In the genomic region with DNA sequence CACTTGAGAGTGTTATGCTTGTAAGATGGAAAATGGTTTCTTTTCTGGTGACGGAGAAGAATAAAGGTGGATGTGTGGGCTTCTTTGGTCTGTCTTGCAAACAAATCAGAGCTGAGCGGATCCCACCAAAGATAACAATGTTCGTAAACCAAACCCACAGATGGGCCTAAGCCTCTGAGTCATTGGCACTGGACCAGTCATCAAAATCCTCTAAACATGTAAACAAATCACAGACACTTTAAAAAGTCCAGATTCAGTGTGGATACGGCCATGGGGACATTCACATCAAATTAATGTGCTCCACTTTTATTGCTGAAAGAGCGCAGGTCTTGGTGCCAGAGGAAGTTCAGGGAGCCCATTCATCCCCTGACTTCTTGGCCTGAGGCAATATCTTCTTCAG, we compare ENCODE assay signal across 31 cellular contexts.
"Had no signal": no experiment of that assay in that cellular context is flagged by ENCODE, and none has a peak within 500 bp of the region (broad histone marks: within the 10 kb centered on the region; RNA-seq: fewer than 3 reads in every experiment).

No MANE protein-coding gene starts in this region.

- H3K4me3 Mint-ChIP-seq: activated CD8-positive, alpha-beta memory T cell treated with anti-CD3 and anti-CD28 coated beads, Interleukin-2, amount 10 ng/mL, durations not matched to agents 7 days and 5 days; activated naive CD4-positive, alpha-beta T cell treated with anti-CD3 and anti-CD28 coated beads, Interleukin-2, amount 50 U/mL, for 24 hours; activated T-cell treated with anti-CD3 and anti-CD28 coated beads, Interleukin-2, amount 50 U/mL, for 24 hours; activated T-helper 1 cell treated with anti-CD3 and anti-CD28 coated beads, Interleukin-12 subunit alpha, Interleukin-12 subunit beta, Interleukin-2, Interleukin-4 antibody, amounts not matched to agents 30 ng/mL and 10 ng/mL and 1 ng/mL, durations not matched to agents 14 hours and 24 hours and 36 hours; T-helper 1 cell treated with Interleukin-12 subunit alpha and Interleukin-12 subunit beta and Interleukin-4 antibody, amounts not matched to agents 30 μg/mL and 1 μg/mL, for 36 hours; WTC11 had no signal

- H3K27ac Mint-ChIP-seq: activated CD8-positive, alpha-beta memory T cell treated with anti-CD3 and anti-CD28 coated beads, Interleukin-2, amount 10 ng/mL, durations not matched to agents 7 days and 5 days; activated naive CD4-positive, alpha-beta T cell treated with anti-CD3 and anti-CD28 coated beads, Interleukin-2, amount 50 U/mL, for 24 hours; activated T-cell treated with anti-CD3 and anti-CD28 coated beads, Interleukin-2, amount 50 U/mL, for 24 hours; activated T-helper 1 cell treated with anti-CD3 and anti-CD28 coated beads, Interleukin-12 subunit alpha, Interleukin-12 subunit beta, Interleukin-2, Interleukin-4 antibody, amounts not matched to agents 30 ng/mL and 10 ng/mL and 1 ng/mL, durations not matched to agents 14 hours and 24 hours and 36 hours; T-helper 1 cell treated with Interleukin-12 subunit alpha and Interleukin-12 subunit beta and Interleukin-4 antibody, amounts not matched to agents 30 μg/mL and 1 μg/mL, for 36 hours; WTC11 had no signal

- ATAC-seq: activated CD8-positive, alpha-beta memory T cell treated with anti-CD3 and anti-CD28 coated beads, Interleukin-2, amount 10 ng/mL, durations not matched to agents 7 days and 5 days; SK-N-SH treated with all-trans-retinoic acid at 6 μM for 48 hours; WTC11 had no signal

- H3K27me3 ChIP-seq: ascending aorta, brain microvascular endothelial cell, cardiac muscle cell, Peyer's patch, SJCRH30 had no signal

- H3K4me1 ChIP-seq: ascending aorta, Peyer's patch, SJCRH30 had no signal

- H3K9me3 Mint-ChIP-seq: activated naive CD4-positive, alpha-beta T cell treated with anti-CD3 and anti-CD28 coated beads, Interleukin-2, amount 50 U/mL, for 24 hours; activated T-cell treated with anti-CD3 and anti-CD28 coated beads, Interleukin-2, amount 50 U/mL, for 24 hours; activated T-helper 1 cell treated with anti-CD3 and anti-CD28 coated beads, Interleukin-12 subunit alpha, Interleukin-12 subunit beta, Interleukin-2, Interleukin-4 antibody, amounts not matched to agents 30 ng/mL and 10 ng/mL and 1 ng/mL, durations not matched to agents 14 hours and 24 hours and 36 hours; T-helper 1 cell treated with Interleukin-12 subunit alpha and Interleukin-12 subunit beta and Interleukin-4 antibody, amounts not matched to agents 30 μg/mL and 1 μg/mL, for 36 hours; WTC11 had no signal

- H3K9me3 ChIP-seq: ascending aorta, Peyer's patch, SJCRH30 had no signal

- H3K36me3 ChIP-seq: ascending aorta, brain microvascular endothelial cell, cardiac muscle cell, Peyer's patch, SJCRH30 had no signal

- H3K4me3 ChIP-seq: ascending aorta, cardiac muscle cell, Peyer's patch, SJCRH30 had no signal

- H3K27me3 Mint-ChIP-seq: activated CD8-positive, alpha-beta memory T cell treated with anti-CD3 and anti-CD28 coated beads, Interleukin-2, amount 10 ng/mL, durations not matched to agents 7 days and 5 days; activated naive CD4-positive, alpha-beta T cell treated with anti-CD3 and anti-CD28 coated beads, Interleukin-2, amount 50 U/mL, for 24 hours; activated T-cell treated with anti-CD3 and anti-CD28 coated beads, Interleukin-2, amount 50 U/mL, for 24 hours had no signal

- H3K36me3 Mint-ChIP-seq: activated CD8-positive, alpha-beta memory T cell treated with anti-CD3 and anti-CD28 coated beads, Interleukin-2, amount 10 ng/mL, durations not matched to agents 7 days and 5 days; activated naive CD4-positive, alpha-beta T cell treated with anti-CD3 and anti-CD28 coated beads, Interleukin-2, amount 50 U/mL, for 24 hours; WTC11 had no signal

- H3K27ac ChIP-seq: ascending aorta, brain microvascular endothelial cell, cardiac muscle cell, Peyer's patch, RWPE1, SJCRH30 had no signal

- DNase-seq: activated CD4-positive, alpha-beta T cell treated with anti-CD3 and anti-CD28 coated beads for 48 hours; activated CD4-positive, alpha-beta T cell treated with anti-CD3 and anti-CD28 coated beads, Interleukin-2, amount 50 U/mL, for 4 hours; activated CD4-positive, CD25-positive, alpha-beta regulatory T cell treated with anti-CD3 and anti-CD28 coated beads, Interleukin-2, amount 50 U/mL, for 72 hours; activated CD8-positive, alpha-beta memory T cell treated with anti-CD3 and anti-CD28 coated beads, Interleukin-2, amount 10 ng/mL, durations not matched to agents 7 days and 5 days; activated effector memory CD4-positive, alpha-beta T cell treated with Interleukin-2 at 50 U/mL for 16 hours; activated naive CD4-positive, alpha-beta T cell; activated T-cell treated with anti-CD3 and anti-CD28 coated beads, Interleukin-2, amount 50 U/mL, for 24 hours; amniotic stem cell; brain microvascular endothelial cell; KBM-7; MV-4-11; NCI-H1092 treated with DMSO at 0.1 percent for 48 hours; NCI-H1417 treated with DMSO at 0.1 percent for 48 hours; NCI-H1694; NCI-H2029; NCI-H2107; NCI-H2171 treated with DMSO at 0.1 percent for 48 hours; NCI-H345; NCI-H510A; NCI-H69; Peyer's patch; Right ventricle myocardium superior; SJCRH30 had no signal

- H3K4me1 Mint-ChIP-seq: activated CD8-positive, alpha-beta memory T cell treated with anti-CD3 and anti-CD28 coated beads, Interleukin-2, amount 10 ng/mL, durations not matched to agents 7 days and 5 days; activated naive CD4-positive, alpha-beta T cell treated with anti-CD3 and anti-CD28 coated beads, Interleukin-2, amount 50 U/mL, for 24 hours had no signal
